Comparison of ENCODE assay signal across 8 cellular contexts in the genomic region with DNA sequence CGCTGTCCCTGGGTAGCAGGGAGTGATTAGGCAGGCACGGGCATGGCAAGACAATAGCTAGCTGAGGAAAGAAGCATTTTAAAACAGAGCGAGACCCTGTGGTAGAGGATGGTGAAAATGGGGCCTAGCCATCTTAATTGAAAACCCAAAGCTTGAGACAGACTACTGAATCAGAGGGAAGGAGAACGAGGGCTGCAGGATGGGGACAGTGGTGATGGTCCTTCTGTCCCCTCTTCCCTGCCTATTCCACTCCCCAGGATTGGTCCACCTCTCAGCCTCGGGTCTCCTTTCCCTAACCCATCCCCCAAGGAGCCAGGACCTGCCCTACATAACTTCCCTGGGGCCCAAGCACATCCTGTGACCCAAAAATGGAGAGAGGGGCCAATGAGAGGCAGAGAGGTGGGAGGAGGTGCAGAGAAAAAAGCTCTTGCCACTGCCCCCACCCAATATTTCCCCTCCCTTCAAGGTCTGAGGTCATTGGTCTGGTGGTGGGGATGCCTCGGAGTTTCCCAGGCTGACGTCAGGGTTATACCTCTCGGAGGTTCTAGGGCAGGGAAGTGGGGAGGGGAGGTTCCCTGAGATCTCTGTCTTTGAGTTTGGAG. TPM values are rescaled to one million over a fixed set of nuclear protein-coding genes. Genes with fewer than 3 reads are reported as not detected.
DNase-seq lines count a peak whose midpoint lies in the region; ATAC-seq, FAIRE-seq and TF ChIP-seq lines count a peak whose summit lies in the region.

No MANE protein-coding gene starts in this region.

- 64% methylated on average over 8 of the region's 8 CpGs for WGBS in SK-N-SH (ENCODE audit: low lambda C conversion rate)
- 40 to 48% (median 45%) methylated on average over 8 of the region's 8 CpGs for WGBS in small intestine, 3 donors

- no peaks in the 10 kb centered on the region for H3K27me3 Mint-ChIP-seq in activated T-cell treated with anti-CD3 and anti-CD28 coated beads, Interleukin-2, amount 50 U/mL, for 24 hours

- peaks cover 13% of the 10 kb centered on the region for H3F3A ChIP-seq in SK-N-SH (replicated peaks; ENCODE audit: insufficient read depth)

- no peaks in the 10 kb centered on the region for H3K27me3 ChIP-seq in SK-N-SH (ENCODE audit: insufficient read depth)
- no peaks in the 10 kb centered on the region for H3K27me3 ChIP-seq in small intestine (ENCODE audit: control insufficient read depth in 2 of 2, insufficient read depth in 2 of 2, low read length in 2 of 2)

- peak overlapping the region; percentile 47 to 56 for H3K4me3 ChIP-seq in SK-N-SH (ENCODE audit: low read depth in 2 of 2, low read length in 1 of 2)
- peak overlapping the region in 1 of 2 donors; percentile 39 for H3K4me3 ChIP-seq in small intestine (ENCODE audit: low read depth in 1 of 2, low read length in 2 of 2)

- 0 out of 2 replicates have a peak, but pooled peaks cover 5% of the 10 kb centered on the region for H4K20me1 ChIP-seq in SK-N-SH (ENCODE audit: insufficient read depth)

- H3K9me3 Mint-ChIP-seq in activated T-cell treated with anti-CD3 and anti-CD28 coated beads, Interleukin-2, amount 50 U/mL, for 24 hours: no peaks in the 10 kb centered on the region

- no peak for TF ChIP-seq CTCF in SK-N-SH (IDR thresholded peaks at IDR 0.05)

- H3K4me2 ChIP-seq in SK-N-SH: peak overlapping the region; percentile 82

- peak overlapping the region; percentile 63 for H3K9ac ChIP-seq in SK-N-SH

- peak overlapping the region; percentile 96 for H3K4me3 Mint-ChIP-seq in activated T-cell treated with anti-CD3 and anti-CD28 coated beads, Interleukin-2, amount 50 U/mL, for 24 hours

- no peak for TF ChIP-seq RAD21 in SK-N-SH (IDR thresholded peaks at IDR 0.05; ENCODE audit: low read length)

- peaks cover 40% of the 10 kb centered on the region for H3K79me2 ChIP-seq in SK-N-SH (ENCODE audit: insufficient read depth)

- H3K36me3 Mint-ChIP-seq in activated T-cell treated with anti-CD3 and anti-CD28 coated beads, Interleukin-2, amount 50 U/mL, for 24 hours (ENCODE audit: low read depth): peaks cover 39% of the 10 kb centered on the region

- no peaks in the 10 kb centered on the region for H3K9me2 ChIP-seq in SK-N-SH

- H3K4me1 ChIP-seq in SK-N-SH (ENCODE audit: control insufficient read depth in 1 of 2, insufficient read depth in 2 of 2, low read depth in 1 of 2, low read length in 1 of 2) (peaks cover 22 to 43% of the 10 kb centered on the region in 2 experiments), small intestine (ENCODE audit: control insufficient read depth in 2 of 2, insufficient read depth in 1 of 2, low read depth in 1 of 2, low read length in 1 of 2) (peaks cover 8 to 9% of the 10 kb centered on the region in 2 donors)

- CTCF ChIA-PET in SK-N-SH (lab: Yijun Ruan, JAX): interaction anchor here (0.6 to 2.4 kb wide), 8 partner anchors 7 to 282 kb away, joined by 3 to 12 read pairs (median 4); no protein-coding TSS in a partner anchor

- H3K36me3 ChIP-seq in SK-N-SH (replicated peaks in 1 of 2; ENCODE audit: control insufficient read depth in 1 of 2, insufficient read depth in 2 of 2, low read length in 1 of 2) (peaks cover 10 to 28% of the 10 kb centered on the region in 2 experiments), small intestine (ENCODE audit: control insufficient read depth in 2 of 2, insufficient read depth in 2 of 2, low read length in 2 of 2) (peaks cover 0 to 5% of the 10 kb centered on the region in 2 donors)

- ATAC-seq in SK-N-SH treated with all-trans-retinoic acid at 6 μM for 48 hours (no peak), GM21825 (IDR thresholded peaks at IDR 0.05; ENCODE audit: unreplicated experiment) (no peak), GM21528 (IDR thresholded peaks at IDR 0.05; ENCODE audit: low FRiP score, unreplicated experiment) (no peak), HG03135 (IDR thresholded peaks at IDR 0.05; ENCODE audit: unreplicated experiment) (no peak)

- H3K4me1 Mint-ChIP-seq in activated T-cell treated with anti-CD3 and anti-CD28 coated beads, Interleukin-2, amount 50 U/mL, for 24 hours (ENCODE audit: low read depth): peaks cover 65% of the 10 kb centered on the region

- H3K9me3 ChIP-seq in SK-N-SH: no peaks in the 10 kb centered on the region
- no peaks in the 10 kb centered on the region for H3K9me3 ChIP-seq in small intestine (ENCODE audit: control insufficient read depth, low read depth)

- peak overlapping the region; percentile 84 to 94 for H3K27ac ChIP-seq in SK-N-SH (ENCODE audit: low read depth in 2 of 2, low read length in 1 of 2)
- peak overlapping the region; percentile 87 to 95 for H3K27ac ChIP-seq in small intestine (ENCODE audit: low read depth in 1 of 2, low read length in 1 of 2)

- POLR2A ChIA-PET in SK-N-SH (lab: Yijun Ruan, JAX): interaction anchor here (0.6 to 2.0 kb wide), 5 partner anchors 13 to 147 kb away, joined by 3 to 8 read pairs (median 4); a partner anchor contains a TSS

- peak overlapping the region; percentile 72; the same call in 1 of the 2 replicates for H2AFZ ChIP-seq in SK-N-SH (ENCODE audit: low read depth)

- no peak for FAIRE-seq in small intestine (lab: Jason Lieb, UNC)

- peak overlapping the region; percentile 99 for H3K27ac Mint-ChIP-seq in activated T-cell treated with anti-CD3 and anti-CD28 coated beads, Interleukin-2, amount 50 U/mL, for 24 hours

- DNase-seq in SK-N-SH (no peak), glomerular visceral epithelial cell (ENCODE audit: extremely low spot score) (peak; percentile 62), small intestine (no peak)
- peak; percentile 60 for DNase-seq in activated T-cell treated with anti-CD3 and anti-CD28 coated beads, Interleukin-2, amount 50 U/mL, for 24 hours

- TF ChIP-seq EP300 in SK-N-SH (IDR thresholded peaks at IDR 0.05; ENCODE audit: borderline replicate concordance in 1 of 2, low read depth in 1 of 2, low read length in 1 of 2): no peak

TF ChIP-seq in SK-N-SH, 30 proteins besides CTCF, POLR2A, EP300 and RAD21:
- TF ChIP-seq EZH2phosphoT487 (IDR thresholded peaks at IDR 0.05; ENCODE audit: borderline replicate concordance, low read depth) (no peak), TAF1 (IDR thresholded peaks at IDR 0.05; ENCODE audit: borderline replicate concordance, low read depth, low read length) (no peak), POLR2AphosphoS5 (IDR thresholded peaks at IDR 0.05; ENCODE audit: low read depth, low read length) (0 out of 2 replicates have a peak, but pooled peaks have one; percentile 2)
- TF ChIP-seq, protein P1, sequence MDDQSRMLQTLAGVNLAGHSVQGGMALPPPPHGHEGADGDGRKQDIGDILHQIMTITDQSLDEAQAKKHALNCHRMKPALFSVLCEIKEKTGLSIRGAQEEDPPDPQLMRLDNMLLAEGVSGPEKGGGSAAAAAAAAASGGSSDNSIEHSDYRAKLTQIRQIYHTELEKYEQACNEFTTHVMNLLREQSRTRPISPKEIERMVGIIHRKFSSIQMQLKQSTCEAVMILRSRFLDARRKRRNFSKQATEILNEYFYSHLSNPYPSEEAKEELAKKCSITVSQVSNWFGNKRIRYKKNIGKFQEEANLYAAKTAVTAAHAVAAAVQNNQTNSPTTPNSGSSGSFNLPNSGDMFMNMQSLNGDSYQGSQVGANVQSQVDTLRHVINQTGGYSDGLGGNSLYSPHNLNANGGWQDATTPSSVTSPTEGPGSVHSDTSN (IDR thresholded peaks at IDR 0.05): no peak

TF ChIP-seq in SK-N-SH treated with all-trans-retinoic acid at 6 μM for 48 hours, 23 proteins besides CTCF, POLR2A, EP300 and RAD21 (continues in another document):
- TF ChIP-seq, protein P2, sequence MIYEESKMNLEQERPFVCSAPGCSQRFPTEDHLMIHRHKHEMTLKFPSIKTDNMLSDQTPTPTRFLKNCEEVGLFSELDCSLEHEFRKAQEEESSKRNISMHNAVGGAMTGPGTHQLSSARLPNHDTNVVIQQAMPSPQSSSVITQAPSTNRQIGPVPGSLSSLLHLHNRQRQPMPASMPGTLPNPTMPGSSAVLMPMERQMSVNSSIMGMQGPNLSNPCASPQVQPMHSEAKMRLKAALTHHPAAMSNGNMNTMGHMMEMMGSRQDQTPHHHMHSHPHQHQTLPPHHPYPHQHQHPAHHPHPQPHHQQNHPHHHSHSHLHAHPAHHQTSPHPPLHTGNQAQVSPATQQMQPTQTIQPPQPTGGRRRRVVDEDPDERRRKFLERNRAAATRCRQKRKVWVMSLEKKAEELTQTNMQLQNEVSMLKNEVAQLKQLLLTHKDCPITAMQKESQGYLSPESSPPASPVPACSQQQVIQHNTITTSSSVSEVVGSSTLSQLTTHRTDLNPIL (CRISPR knock-in tag; IDR thresholded peaks at IDR 0.05; ENCODE audit: low read depth): no peak
- no peak for TF ChIP-seq ARNTL (CRISPR knock-in tag; IDR thresholded peaks at IDR 0.05; ENCODE audit: borderline replicate concordance, low read depth)
- no peak for TF ChIP-seq ZNF8 (CRISPR knock-in tag; IDR thresholded peaks at IDR 0.05)
- no peak for TF ChIP-seq ZNF565 (CRISPR knock-in tag; conservative IDR thresholded peaks at IDR 0.05; ENCODE audit: low read depth)
- no peak for TF ChIP-seq ISL1 (CRISPR knock-in tag; IDR thresholded peaks at IDR 0.05)
- TF ChIP-seq RARB (CRISPR knock-in tag; IDR thresholded peaks at IDR 0.05): no peak
- no peak for TF ChIP-seq OSR1 (CRISPR knock-in tag; IDR thresholded peaks at IDR 0.05)

RNA-seq across cellular contexts. Expression of a gene that starts 0.9 kb away (rescaled TPM):
- polyA plus RNA-seq in SK-N-SH (2012; rRNA removed) (349 and 444 TPM in 2 replicates), small intestine (100 to 1,000 TPM; 129 to 217 (median 183) TPM)
- polyA plus RNA-seq in SK-N-SH (2012; cell fraction: cytosol; rRNA removed): 337 and 359 TPM in 2 replicates
- polyA plus RNA-seq in SK-N-SH (2012; cell fraction: nucleus; rRNA removed): 318 and 652 TPM in 2 replicates

RNA-seq across cellular contexts. Expression of a gene that starts 1.1 kb away (rescaled TPM):
- polyA plus RNA-seq in SK-N-SH (2012; rRNA removed): 5.9 and 8.8 TPM in 2 replicates
- polyA plus RNA-seq in SK-N-SH (2012; cell fraction: cytosol; rRNA removed): 3.2 and 3.9 TPM in 2 replicates
- 38.1 and 40.3 TPM in 2 replicates for polyA plus RNA-seq in SK-N-SH (2012; cell fraction: nucleus; rRNA removed)
- 1 to 10 TPM in 2 of 3 donors, under 1 TPM in 1; 0.89 to 9.6 (median 1.6) TPM for polyA plus RNA-seq in small intestine

RNA-seq across cellular contexts. Expression of a gene that starts 8.0 kb away (rescaled TPM):
- 48.7 and 59.0 TPM in 2 replicates for polyA plus RNA-seq in SK-N-SH (2012; rRNA removed)
- polyA plus RNA-seq in SK-N-SH (2012; cell fraction: cytosol; rRNA removed): 17.7 and 25.5 TPM in 2 replicates
- 250 and 323 TPM in 2 replicates for polyA plus RNA-seq in SK-N-SH (2012; cell fraction: nucleus; rRNA removed)
- 10 to 100 TPM; 32.2 to 67.6 (median 48.1) TPM for polyA plus RNA-seq in small intestine

RNA-seq across cellular contexts. Expression of a gene that starts 27.2 kb away (rescaled TPM):
- polyA plus RNA-seq in SK-N-SH (2012; rRNA removed) (29.6 and 35.9 TPM in 2 replicates), small intestine (10 to 100 TPM in 1 of 3 donors, 1 to 10 TPM in 2; 3.1 to 23.2 (median 3.2) TPM)
- 13.6 and 23.2 TPM in 2 replicates for polyA plus RNA-seq in SK-N-SH (2012; cell fraction: cytosol; rRNA removed)
- 40.0 and 48.8 TPM in 2 replicates for polyA plus RNA-seq in SK-N-SH (2012; cell fraction: nucleus; rRNA removed)

RNA-seq across cellular contexts. Expression of a gene that starts 35.6 kb away (rescaled TPM):
- polyA plus RNA-seq in SK-N-SH (2012; rRNA removed): 5.7 and 5.9 TPM in 2 replicates
- polyA plus RNA-seq in SK-N-SH (2012; cell fraction: cytosol; rRNA removed): 4.4 and 5.3 TPM in 2 replicates
- polyA plus RNA-seq in SK-N-SH (2012; cell fraction: nucleus; rRNA removed): 17.4 and 20.9 TPM in 2 replicates
- 1 to 10 TPM; 1.6 to 5.2 (median 1.9) TPM for polyA plus RNA-seq in small intestine

Comparison
In these comparisons a context has a peak if more than half of its experiments do, and no peak if none do; other contexts are left out.
1. DNase-seq: peak in activated T-cell treated with anti-CD3 and anti-CD28 coated beads, Interleukin-2, amount 50 U/mL, for 24 hours (single experiment) and glomerular visceral epithelial cell (single experiment); none in SK-N-SH (single experiment) and small intestine (single experiment).